18 cellular contexts compared by ENCODE assay signal in genomic region chr12:213527-213932, GRCh38. TPM values are rescaled to one million over a fixed set of nuclear protein-coding genes. Genes with fewer than 3 reads are reported as not detected.
DNase-seq lines count a peak whose midpoint lies in the region; ATAC-seq and TF ChIP-seq lines count a peak whose summit lies in the region.
"Had no signal": no experiment of that assay in that cellular context is flagged by ENCODE, and none has a peak within 500 bp of the region (broad histone marks: within the 10 kb centered on the region; RNA-seq: fewer than 3 reads in every experiment).

No MANE protein-coding gene starts in this region.

- peaks cover 84% of the 10 kb centered on the region for H3K27me3 Mint-ChIP-seq in Calu3 (ENCODE audit: unreplicated experiment)
- H3K27me3 Mint-ChIP-seq in dendritic cell treated with granulocyte-macrophage colony-stimulating factor and Interleukin-4, amounts not matched to agents 40 ng/mL and 50 ng/mL, for 4 days: peaks cover 3% of the 10 kb centered on the region
- H3K27me3 Mint-ChIP-seq in mesothelial cell of epicardium (ENCODE audit: low read depth): peaks cover 66% of the 10 kb centered on the region

- CTCF ChIA-PET in Calu3 (lab: Charles Lee): no interaction called here

- H3K27me3 ChIP-seq in skeletal muscle tissue (ENCODE audit: control insufficient read depth in 3 of 3, insufficient read depth in 3 of 3, low read length in 3 of 3): peaks cover 21 to 23% (median 22%) of the 10 kb centered on the region in 3 donors

- peaks cover 6 to 12% (median 7%) of the 10 kb centered on the region in 3 donors for H3K4me1 ChIP-seq in skeletal muscle tissue (ENCODE audit: control insufficient read depth in 3 of 3, insufficient read depth in 3 of 3, low read length in 3 of 3)

- H3K4me1 Mint-ChIP-seq in Calu3 (ENCODE audit: low read depth, unreplicated experiment) (peaks cover 22% of the 10 kb centered on the region), mesothelial cell of epicardium (peaks cover 13% of the 10 kb centered on the region)
- peaks cover 52% of the 10 kb centered on the region for H3K4me1 Mint-ChIP-seq in dendritic cell treated with granulocyte-macrophage colony-stimulating factor and Interleukin-4, amounts not matched to agents 40 ng/mL and 50 ng/mL, for 4 days (ENCODE audit: low read depth)

- intact Hi-C loops in Calu3 (cut with micrococcal nuclease; ENCODE audit: unreplicated experiment): no loop called here
- intact Hi-C loops in dendritic cell treated with granulocyte-macrophage colony-stimulating factor and Interleukin-4, amounts not matched to agents 40 ng/mL and 50 ng/mL, for 4 days (cut with micrococcal nuclease): no loop called here

- ATAC-seq in GM18907 (IDR thresholded peaks at IDR 0.05; ENCODE audit: unreplicated experiment): no peak
- ATAC-seq in GM18519 (IDR thresholded peaks at IDR 0.05; ENCODE audit: low FRiP score, unreplicated experiment): no peak
- ATAC-seq in HG03342 (IDR thresholded peaks at IDR 0.05; ENCODE audit: unreplicated experiment): no peak
- ATAC-seq: activated naive CD4-positive, alpha-beta T cell treated with anti-CD3 and anti-CD28 coated beads, Interleukin-2, amount 50 U/mL, for 72 hours; activated T-cell treated with anti-CD3 and anti-CD28 coated beads, Interleukin-2, amount 50 U/mL, for 72 hours had no signal

- H3K27ac Mint-ChIP-seq in Calu3 (ENCODE audit: unreplicated experiment) (peak overlapping the region; percentile 34), mesothelial cell of epicardium (peak overlapping the region; percentile 8)
- peak overlapping the region; percentile 94 for H3K27ac Mint-ChIP-seq in dendritic cell treated with granulocyte-macrophage colony-stimulating factor and Interleukin-4, amounts not matched to agents 40 ng/mL and 50 ng/mL, for 4 days
- H3K27ac Mint-ChIP-seq: activated naive CD4-positive, alpha-beta T cell treated with anti-CD3 and anti-CD28 coated beads, Interleukin-2, amount 50 U/mL, for 72 hours; activated T-cell treated with anti-CD3 and anti-CD28 coated beads, Interleukin-2, amount 50 U/mL, for 72 hours; T-helper 2 cell treated with Interferon-gamma antibody and Interleukin-4, amounts not matched to agents 5 μg/mL and 100 μg/mL, for 36 hours had no signal

- no peak overlapping the region for H3K27ac ChIP-seq in skeletal muscle tissue (ENCODE audit: low read depth, low read length)

- no peak overlapping the region for H3K9ac ChIP-seq in skeletal muscle tissue (ENCODE audit: low read depth in 1 of 3, low read length in 3 of 3)

- H3K36me3 ChIP-seq in skeletal muscle tissue (ENCODE audit: control insufficient read depth in 3 of 3, insufficient read depth in 3 of 3, low read length in 3 of 3): no peaks in the 10 kb centered on the region
- H3K36me3 ChIP-seq: spleen had no signal

- H3K9me3 Mint-ChIP-seq in Calu3 (ENCODE audit: low read depth, unreplicated experiment): peaks cover 2% of the 10 kb centered on the region
- no peaks in the 10 kb centered on the region for H3K9me3 Mint-ChIP-seq in dendritic cell treated with granulocyte-macrophage colony-stimulating factor and Interleukin-4, amounts not matched to agents 40 ng/mL and 50 ng/mL, for 4 days
- H3K9me3 Mint-ChIP-seq in mesothelial cell of epicardium: no peaks in the 10 kb centered on the region
- H3K9me3 Mint-ChIP-seq: activated naive CD4-positive, alpha-beta T cell treated with anti-CD3 and anti-CD28 coated beads, Interleukin-2, amount 50 U/mL, for 72 hours; activated T-cell treated with anti-CD3 and anti-CD28 coated beads, Interleukin-2, amount 50 U/mL, for 72 hours; T-helper 2 cell treated with Interferon-gamma antibody and Interleukin-4, amounts not matched to agents 5 μg/mL and 100 μg/mL, for 36 hours had no signal

- no peaks in the 10 kb centered on the region for H3K9me3 ChIP-seq in skeletal muscle tissue (ENCODE audit: control insufficient read depth in 3 of 3, low read length in 3 of 3)
- H3K9me3 ChIP-seq: spleen had no signal

- TF ChIP-seq CTCF in Calu3 (IDR thresholded peaks at IDR 0.05; ENCODE audit: unreplicated experiment) (no peak), mesothelial cell of epicardium (IDR thresholded peaks at IDR 0.05; ENCODE audit: unreplicated experiment) (no peak)

- no TSS peak for BruUV-seq in Calu3 (replicated peaks; lab: Mats Ljungman, UMichigan)

- H3K4me3 Mint-ChIP-seq in Calu3 (ENCODE audit: low read depth, unreplicated experiment) (peak overlapping the region; percentile 54), mesothelial cell of epicardium (no peak overlapping the region)
- H3K4me3 Mint-ChIP-seq in dendritic cell treated with granulocyte-macrophage colony-stimulating factor and Interleukin-4, amounts not matched to agents 40 ng/mL and 50 ng/mL, for 4 days: peak overlapping the region; percentile 58
- H3K4me3 Mint-ChIP-seq: activated T-cell treated with anti-CD3 and anti-CD28 coated beads, Interleukin-2, amount 50 U/mL, for 72 hours; T-helper 2 cell treated with Interferon-gamma antibody and Interleukin-4, amounts not matched to agents 5 μg/mL and 100 μg/mL, for 36 hours had no signal

- peaks cover 9% of the 10 kb centered on the region for H3K36me3 Mint-ChIP-seq in Calu3 (ENCODE audit: insufficient read depth, unreplicated experiment)
- peaks cover 6% of the 10 kb centered on the region for H3K36me3 Mint-ChIP-seq in dendritic cell treated with granulocyte-macrophage colony-stimulating factor and Interleukin-4, amounts not matched to agents 40 ng/mL and 50 ng/mL, for 4 days (ENCODE audit: low read depth)
- no peaks in the 10 kb centered on the region for H3K36me3 Mint-ChIP-seq in mesothelial cell of epicardium
- H3K36me3 Mint-ChIP-seq: activated naive CD4-positive, alpha-beta T cell treated with anti-CD3 and anti-CD28 coated beads, Interleukin-2, amount 50 U/mL, for 72 hours had no signal

- peak overlapping the region in 2 of 3 donors; percentile 31 to 38 for H3K4me3 ChIP-seq in skeletal muscle tissue (ENCODE audit: low read length in 3 of 3)

- DNase-seq in Calu3 (no peak), mesothelial cell of epicardium (ENCODE audit: low spot score in 2 of 2, unreplicated experiment in 2 of 2) (no peak)
- no peak for DNase-seq in stimulated activated naive CD4-positive, alpha-beta T cell treated with Interleukin-2 at 50 U/mL for 16 hours (lab: John Stamatoyannopoulos, UW)
- DNase-seq: activated CD4-positive, CD25-positive, alpha-beta regulatory T cell; activated T-cell treated with anti-CD3 and anti-CD28 coated beads, Interleukin-2, amount 50 U/mL, for 72 hours; head of caudate nucleus; NCI-H774; stimulated activated CD4-positive, alpha-beta T cell treated with anti-CD3 and anti-CD28 coated beads, Interleukin-4, amount 100 ng/mL, for 4 hours had no signal

RNA-seq across cellular contexts. Expression of gene SLC6A12, which starts 0.4 kb away (rescaled TPM):
- total RNA-seq in Calu3 (2022): 0.90 and 1.8 TPM in 2 replicates
- total RNA-seq in mesothelial cell of epicardium: 0.29 TPM in 2 of 3 replicates, not detected in the other
- total RNA-seq in skeletal muscle tissue: not detected
- total RNA-seq: activated naive CD4-positive, alpha-beta T cell treated with anti-CD3 and anti-CD28 coated beads, Interleukin-2, amount 50 U/mL, for 72 hours had no signal

RNA-seq across cellular contexts. Expression of gene SLC6A13, which starts 49.1 kb away (rescaled TPM):
- total RNA-seq in Calu3 (2022) (3.5 and 4.8 TPM in 2 replicates), mesothelial cell of epicardium (0.97 to 2.5 TPM (median 1.2 TPM) in 3 replicates), skeletal muscle tissue (2.6 TPM)
- total RNA-seq: activated naive CD4-positive, alpha-beta T cell treated with anti-CD3 and anti-CD28 coated beads, Interleukin-2, amount 50 U/mL, for 72 hours; lower leg skin; posterior vena cava had no signal

Comparison
In these comparisons a context has a peak if more than half of its experiments do, and no peak if none do; other contexts are left out.
1. H3K27ac Mint-ChIP-seq: peak in every context shown above with its lines; median percentile 94 in dendritic cell treated with granulocyte-macrophage colony-stimulating factor and Interleukin-4, amounts not matched to agents 40 ng/mL and 50 ng/mL, for 4 days; 34 in Calu3; 8 in mesothelial cell of epicardium.